In genomic region chr12:57176846-57177245, GRCh38 we compare ENCODE assay signal across 32 cellular contexts. TPM values are rescaled to one million over a fixed set of nuclear protein-coding genes. Genes with fewer than 3 reads are reported as not detected.
A peak's percentile ranks its signal among the peaks of the same experiment; 100 is the strongest.
DNase-seq lines count a peak whose midpoint lies in the region; ATAC-seq and TF ChIP-seq lines count a peak whose summit lies in the region.
"Had no signal": no experiment of that assay in that cellular context is flagged by ENCODE, and none has a peak within 500 bp of the region (broad histone marks: within the 10 kb centered on the region; RNA-seq: fewer than 3 reads in every experiment).

No MANE protein-coding gene starts in this region.

- CTCF ChIA-PET in MCF 10A (lab: Yijun Ruan, JAX) (interaction anchor here (0.6 to 15.4 kb wide), 15 partner anchors 10 to 279 kb away, joined by 3 to 530 read pairs (median 6); partner anchors contain the start of genes INHBE, LRP1, LRP1-AS and SHMT2), mammary epithelial cell (lab: Charles Lee; ENCODE audit: low non-redundant PET) (interaction anchor here (0.6 to 2.0 kb wide), 3 partner anchors 49 to 146 kb away, joined by 3 to 25 read pairs (median 6); partner anchors contain the start of gene LRP1)

- H3K9ac ChIP-seq in mammary epithelial cell (ENCODE audit: insufficient read depth, low read length): no peak overlapping the region
- H3K9ac ChIP-seq: neural progenitor cell had no signal

- no peaks in the 10 kb centered on the region for H3K27me3 ChIP-seq in breast epithelium
- H3K27me3 ChIP-seq in mammary epithelial cell (ENCODE audit: insufficient read depth, low read length): no peaks in the 10 kb centered on the region
- no peaks in the 10 kb centered on the region for H3K27me3 ChIP-seq in ovary
- H3K27me3 ChIP-seq: neural progenitor cell, SJSA1, uterus had no signal

- H3K4me3 ChIP-seq in breast epithelium: no peak overlapping the region
- no peak overlapping the region for H3K4me3 ChIP-seq in mammary epithelial cell (replicated peaks in 1 of 3; ENCODE audit: insufficient read depth in 1 of 3, low read depth in 2 of 3, low read length in 3 of 3)
- H3K4me3 ChIP-seq in ovary: no peak overlapping the region
- H3K4me3 ChIP-seq: neural progenitor cell, SJSA1, uterus had no signal

- H3K79me2 ChIP-seq in mammary epithelial cell (ENCODE audit: insufficient read depth, low read length): no peaks in the 10 kb centered on the region

- H3K27ac ChIP-seq in breast epithelium (peak overlapping the region in 1 of 2 donors; percentile 38), mammary epithelial cell (ENCODE audit: insufficient read depth, low read depth, low read length) (no peak overlapping the region), ovary (no peak overlapping the region)
- H3K27ac ChIP-seq: 22Rv1, neural progenitor cell, SJSA1, uterus had no signal

- H3K36me3 ChIP-seq in breast epithelium (no peaks in the 10 kb centered on the region), mammary epithelial cell (ENCODE audit: insufficient read depth, low read length) (no peaks in the 10 kb centered on the region), ovary (no peaks in the 10 kb centered on the region)
- H3K36me3 ChIP-seq: neural progenitor cell, uterus had no signal

- in situ Hi-C loops in mammary epithelial cell (cut with MboI; ENCODE audit: low sequenced_read_pairs in 2 of 2): loop anchor here (5.0 to 10.0 kb wide), 4 partner anchors 55 to 172 kb away; partner anchors contain the start of genes NEMP1 (in 1 of the 2), STAT6 (in 1 of the 2) and ZBTB39 (in 1 of the 2)

- H3K36me3 Mint-ChIP-seq in MCF 10A (ENCODE audit: insufficient read depth, unreplicated experiment): peaks cover 43% of the 10 kb centered on the region
- peaks cover 58% of the 10 kb centered on the region for H3K36me3 Mint-ChIP-seq in chondrocyte (ENCODE audit: low read depth)
- H3K36me3 Mint-ChIP-seq: activated naive CD4-positive, alpha-beta T cell treated with anti-CD3 and anti-CD28 coated beads, Interleukin-2, amount 50 U/mL, for 72 hours had no signal

- peaks cover 32% of the 10 kb centered on the region for H3K4me1 Mint-ChIP-seq in MCF 10A (ENCODE audit: insufficient read depth, unreplicated experiment)
- H3K4me1 Mint-ChIP-seq in chondrocyte (ENCODE audit: low read depth): no peaks in the 10 kb centered on the region

- no peak for ATAC-seq in GM18861 (IDR thresholded peaks at IDR 0.05; ENCODE audit: unreplicated experiment)
- ATAC-seq: activated CD4-positive, CD25-positive, alpha-beta regulatory T cell treated with anti-CD3 and anti-CD28 coated beads, Interleukin-2, amount 50 U/mL, for 24 hours; activated CD8-positive, alpha-beta T cell treated with anti-CD3 and anti-CD28 coated beads, Interleukin-2, amount 10 ng/mL, durations not matched to agents 7 days and 5 days; activated naive CD4-positive, alpha-beta T cell treated with anti-CD3 and anti-CD28 coated beads, Interleukin-2, amount 50 U/mL, for 72 hours; sciatic nerve had no signal

- no peaks in the 10 kb centered on the region for H3K9me3 Mint-ChIP-seq in MCF 10A (ENCODE audit: unreplicated experiment)
- no peaks in the 10 kb centered on the region for H3K9me3 Mint-ChIP-seq in chondrocyte (ENCODE audit: low read depth)
- H3K9me3 Mint-ChIP-seq: activated naive CD4-positive, alpha-beta T cell treated with anti-CD3 and anti-CD28 coated beads, Interleukin-2, amount 50 U/mL, for 72 hours; CD4-positive, alpha-beta T cell; neural progenitor cell had no signal

- POLR2A ChIA-PET in MCF 10A (lab: Yijun Ruan, JAX): interaction anchor here (2.5 to 5.4 kb wide), 7 partner anchors 10 to 97 kb away, joined by 19 to 111 read pairs (median 32); partner anchors contain the start of genes LRP1, NAB2, NEMP1 and STAT6

- no TSS peak for BruUV-seq in MCF 10A (replicated peaks; lab: Mats Ljungman, UMichigan)
- BruUV-seq in mammary epithelial cell (replicated peaks; lab: Mats Ljungman, UMichigan): no TSS peak

- 52% methylated on average over 6 of the region's 9 CpGs for WGBS in mammary epithelial cell (ENCODE audit: low coverage, missing lambda C conversion rate)
- WGBS in ovary, 3 donors: 80 to 81% (median 81%) methylated on average over 9 of the region's 9 CpGs

- no peaks in the 10 kb centered on the region for H4K20me1 ChIP-seq in mammary epithelial cell (ENCODE audit: insufficient read depth, low read length)

- no peak overlapping the region for H2AFZ ChIP-seq in mammary epithelial cell (ENCODE audit: low read depth, low read length)
- H2AFZ ChIP-seq: neural progenitor cell had no signal

- no peak for TF ChIP-seq CTCF in MCF 10A (IDR thresholded peaks at IDR 0.05; ENCODE audit: unreplicated experiment)
- no peak for TF ChIP-seq CTCF in breast epithelium (IDR thresholded peaks at IDR 0.05)
- TF ChIP-seq CTCF in mammary epithelial cell (conservative IDR thresholded peaks at IDR 0.05 in 1 of 2, IDR thresholded peaks at IDR 0.05 in 1 of 2; ENCODE audit: extremely low read depth in 1 of 2, insufficient read depth in 1 of 2, low read depth in 1 of 2, low read length in 2 of 2): no peak
- no peak for TF ChIP-seq CTCF in chondrocyte (IDR thresholded peaks at IDR 0.05)
- TF ChIP-seq CTCF in ovary (IDR thresholded peaks at IDR 0.05): no peak

- no peak for TF ChIP-seq POLR2A in breast epithelium (IDR thresholded peaks at IDR 0.05)
- no peak for TF ChIP-seq POLR2A in ovary (IDR thresholded peaks at IDR 0.05)

- dilution Hi-C loops in mammary epithelial cell (cut with HindIII; ENCODE audit: low sequenced_read_pairs): no loop called here

- H3K27me3 Mint-ChIP-seq in MCF 10A (ENCODE audit: insufficient read depth, unreplicated experiment): no peaks in the 10 kb centered on the region
- no peaks in the 10 kb centered on the region for H3K27me3 Mint-ChIP-seq in chondrocyte (ENCODE audit: low read depth)
- H3K27me3 Mint-ChIP-seq: CD4-positive, alpha-beta T cell; progenitor cell of endocrine pancreas had no signal

- H3K27ac Mint-ChIP-seq in MCF 10A (ENCODE audit: low read depth, unreplicated experiment) (no peak overlapping the region), chondrocyte (ENCODE audit: unreplicated experiment) (no peak overlapping the region)
- H3K27ac Mint-ChIP-seq: activated CD8-positive, alpha-beta T cell treated with anti-CD3 and anti-CD28 coated beads, Interleukin-2, amount 10 ng/mL, durations not matched to agents 7 days and 5 days; activated naive CD4-positive, alpha-beta T cell treated with anti-CD3 and anti-CD28 coated beads, Interleukin-2, amount 50 U/mL, for 72 hours; CD4-positive, alpha-beta T cell; neural progenitor cell; progenitor cell of endocrine pancreas had no signal

- H3K4me3 Mint-ChIP-seq in MCF 10A (ENCODE audit: unreplicated experiment) (no peak overlapping the region), chondrocyte (ENCODE audit: unreplicated experiment) (no peak overlapping the region)
- H3K4me3 Mint-ChIP-seq: activated CD8-positive, alpha-beta T cell treated with anti-CD3 and anti-CD28 coated beads, Interleukin-2, amount 10 ng/mL, durations not matched to agents 7 days and 5 days; CD4-positive, alpha-beta T cell; neural progenitor cell had no signal

- no peaks in the 10 kb centered on the region for H3K9me3 ChIP-seq in breast epithelium
- no peaks in the 10 kb centered on the region for H3K9me3 ChIP-seq in mammary epithelial cell (replicated peaks; ENCODE audit: insufficient read depth, low read length)
- H3K9me3 ChIP-seq in ovary: no peaks in the 10 kb centered on the region
- H3K9me3 ChIP-seq: SJSA1, uterus had no signal

- no peak for TF ChIP-seq EP300 in ovary (IDR thresholded peaks at IDR 0.05)

- H3K4me2 ChIP-seq in mammary epithelial cell (ENCODE audit: insufficient read depth, low read depth, low read length): peak overlapping the region; percentile 56
- H3K4me2 ChIP-seq: neural progenitor cell had no signal

- DNase-seq in MCF 10A (ENCODE audit: unreplicated experiment) (peak; percentile 83), breast epithelium (ENCODE audit: low spot score in 2 of 2) (no peak), mammary epithelial cell (peak; percentile 88), iris pigment epithelial cell (ENCODE audit: low read depth) (peak; percentile 38), chondrocyte (ENCODE audit: low spot score) (no peak), ovary (no peak), NCI-H69 (lab: John Stamatoyannopoulos, UW) (no peak)
- DNase-seq: activated CD8-positive, alpha-beta T cell treated with anti-CD3 and anti-CD28 coated beads, Interleukin-2, amount 10 ng/mL, durations not matched to agents 7 days and 5 days; activated T-cell treated with anti-CD3 and anti-CD28 coated beads for 4 hours; anterior cingulate cortex; caudate nucleus; CD4-positive, alpha-beta T cell; GOT3; NCI-H1092; NCI-H187 treated with DMSO at 0.1 percent for 48 hours; NCI-H2171 treated with DMSO at 0.1 percent for 48 hours; NCI-H524 treated with DMSO at 0.1 percent for 48 hours; stimulated activated CD4-positive, alpha-beta T cell treated with anti-CD3 and anti-CD28 coated beads, Interleukin-12 subunit alpha, Interleukin-12 subunit beta, amount 100 ng/mL, for 4 hours; stimulated activated CD4-positive, alpha-beta T cell treated with anti-CD3 and anti-CD28 coated beads, Interleukin-4, amount 100 ng/mL, for 1 hour; T-helper 1 cell; uterus had no signal

- H3K4me1 ChIP-seq in breast epithelium: no peaks in the 10 kb centered on the region
- peaks cover 30% of the 10 kb centered on the region for H3K4me1 ChIP-seq in mammary epithelial cell (ENCODE audit: insufficient read depth, low read length)
- peaks cover 3% of the 10 kb centered on the region for H3K4me1 ChIP-seq in ovary (ENCODE audit: insufficient read depth)
- H3K4me1 ChIP-seq: neural progenitor cell, uterus had no signal

- intact Hi-C loops in MCF 10A (cut with micrococcal nuclease): no loop called here
- intact Hi-C loops in breast epithelium (cut with DNase I; ENCODE audit: low total_unique reads): loop anchor here (5.0 kb wide), 1 partner anchor 105 kb away; no protein-coding TSS in a partner anchor
- intact Hi-C loops in mammary epithelial cell (cut with micrococcal nuclease): loop anchor here (10.0 kb wide), 1 partner anchor 422 kb away; the partner anchor contains the start of gene PRIM1
- intact Hi-C loops in ovary (cut with DNase I): loop anchor here in 2 of 4 donors (2.0 to 5.0 kb wide), 2 partner anchors 48 to 105 kb away; partner anchors contain the start of gene LRP1 (in 1 of the 2)

RNA-seq across cellular contexts. Expression of gene LRP1-AS, which starts 29.4 kb away (rescaled TPM):
- total RNA-seq in MCF 10A (2022) (not detected in 2 replicates), breast epithelium (not detected), mammary epithelial cell (not detected), chondrocyte (not detected in 3 replicates), ovary (not detected)
- polyA plus RNA-seq in mammary epithelial cell (not detected), ovary (not detected)
- not detected for polyA minus RNA-seq in mammary epithelial cell
- total RNA-seq: activated CD8-positive, alpha-beta T cell treated with anti-CD3 and anti-CD28 coated beads, Interleukin-2, amount 10 ng/mL, durations not matched to agents 7 days and 5 days; activated naive CD4-positive, alpha-beta T cell treated with anti-CD3 and anti-CD28 coated beads, Interleukin-2, amount 50 U/mL, for 72 hours; CD4-positive, alpha-beta T cell; dermis microvascular lymphatic vessel endothelial cell; fibroblast of villous mesenchyme; progenitor cell of endocrine pancreas; sciatic nerve; SJSA1; temporal lobe; uterus had no signal

RNA-seq across cellular contexts. Expression of gene NXPH4, which starts 39.7 kb away (rescaled TPM):
- total RNA-seq in MCF 10A (2022) (2.2 and 2.8 TPM in 2 replicates), breast epithelium (under 1 TPM in 1 of 3 donors, not detected in 2; 0.33 TPM), mammary epithelial cell (1 to 10 TPM in 1 of 2 donors, under 1 TPM in 1; 0.67 to 5.3 TPM), chondrocyte (75.4 to 85.4 TPM (median 82.8 TPM) in 3 replicates), ovary (under 1 TPM in 1 of 7 donors, not detected in 6; 0.20 TPM)
- polyA plus RNA-seq in mammary epithelial cell (0.51 TPM), ovary (under 1 TPM in 1 of 2 donors, not detected in 1; 0.13 TPM)
- polyA minus RNA-seq in mammary epithelial cell: 0.41 TPM
- total RNA-seq: CD4-positive, alpha-beta T cell had no signal

RNA-seq across cellular contexts. Expression of gene LRP1, which starts 48.6 kb away (rescaled TPM):
- total RNA-seq in MCF 10A (2022): 18.9 and 25.3 TPM in 2 replicates
- total RNA-seq in breast epithelium: 100 to 1,000 TPM; 102 to 894 (median 240) TPM
- total RNA-seq in mammary epithelial cell: 10 to 100 TPM; 33.2 to 57.0 TPM
- polyA plus RNA-seq in mammary epithelial cell: 11.3 TPM
- 75.1 TPM for polyA minus RNA-seq in mammary epithelial cell
- 448 to 583 TPM (median 463 TPM) in 3 replicates for total RNA-seq in chondrocyte
- total RNA-seq in ovary: 100 to 1,000 TPM; 148 to 640 (median 405) TPM
- 100 to 1,000 TPM in 1 of 2 donors, 10 to 100 TPM in 1; 76.4 to 168 TPM for polyA plus RNA-seq in ovary

RNA-seq across cellular contexts. Expression of gene SHMT2, which starts 52.7 kb away (rescaled TPM):
- 375 and 421 TPM in 2 replicates for total RNA-seq in MCF 10A (2022)
- total RNA-seq in breast epithelium: 10 to 100 TPM; 37.9 to 63.3 (median 46.7) TPM
- 100 to 1,000 TPM; 266 to 337 TPM for total RNA-seq in mammary epithelial cell
- polyA plus RNA-seq in mammary epithelial cell: 285 TPM
- 190 TPM for polyA minus RNA-seq in mammary epithelial cell
- 112 to 292 TPM (median 291 TPM) in 3 replicates for total RNA-seq in chondrocyte
- total RNA-seq in ovary: 100 to 1,000 TPM in 1 of 7 donors, 10 to 100 TPM in 6; 32.3 to 185 (median 46.6) TPM
- polyA plus RNA-seq in ovary: 10 to 100 TPM; 23.0 to 34.7 TPM

Comparison
In these comparisons a context has a peak if more than half of its experiments do, and no peak if none do; other contexts are left out.
1. DNase-seq: peak in MCF 10A (single experiment), mammary epithelial cell (single experiment) and iris pigment epithelial cell (single experiment); none in breast epithelium (0 of 2), chondrocyte (single experiment), ovary (0 of 5) and NCI-H69 (single experiment).
2. RNA of gene NXPH4, which starts 39.7 kb away (total RNA-seq): 75.4 to 85.4 TPM in chondrocyte; 0.67 to 5.3 TPM in mammary epithelial cell, 2.2 to 2.8 TPM in MCF 10A, 0.33 TPM in breast epithelium and 0.20 TPM in ovary; every median in the first group is over 10 times any median in the second.